In genomic region chr6:85642774-85643529, GRCh38 we compare ENCODE assay signal across 1 cellular context.
TF ChIP-seq lines count a peak whose summit lies in the region.

Gene SYNCRIP (minus strand): TSS chr6:85642886. CDS start chr6:85641439, 1,447 bp downstream.

TF ChIP-seq in K562, 482 proteins besides CTCF, POLR2A, EP300 and RAD21 (continued from another document and continues in another):
- no peak for TF ChIP-seq CUX1 (CRISPR knock-in tag; IDR thresholded peaks at IDR 0.05)
- TF ChIP-seq RFX1 (IDR thresholded peaks at IDR 0.05) = no peak
- TF ChIP-seq ZNF583 (CRISPR knock-in tag; IDR thresholded peaks at IDR 0.05) = no peak
- no peak for TF ChIP-seq TCFL5 (CRISPR knock-in tag; conservative IDR thresholded peaks at IDR 0.05)
- no peak for TF ChIP-seq ZNF133 (CRISPR knock-in tag; IDR thresholded peaks at IDR 0.05)
- TF ChIP-seq THAP7 (CRISPR knock-in tag; IDR thresholded peaks at IDR 0.05) = no peak
- no peak for TF ChIP-seq ZNF274 (IDR thresholded peaks at IDR 0.05; ENCODE audit: borderline replicate concordance, low read depth, low read length)
- no peak for TF ChIP-seq RFX5 (IDR thresholded peaks at IDR 0.05; ENCODE audit: low read depth, low read length)
- TF ChIP-seq HINFP (tag; conservative IDR thresholded peaks at IDR 0.05; ENCODE audit: low read depth) = no peak
- no peak for TF ChIP-seq STAG1 (CRISPR knock-in tag; IDR thresholded peaks at IDR 0.05; ENCODE audit: borderline replicate concordance)
- no peak for TF ChIP-seq KAT2B (IDR thresholded peaks at IDR 0.05; ENCODE audit: low read depth, low read length)
- TF ChIP-seq EZH2 (IDR thresholded peaks at IDR 0.05; ENCODE audit: borderline replicate concordance, low read depth, low read length) = no peak
- TF ChIP-seq ZNF766 (CRISPR knock-in tag; conservative IDR thresholded peaks at IDR 0.05) = peak; percentile 93
- no peak for TF ChIP-seq SMC3 (conservative IDR thresholded peaks at IDR 0.05; ENCODE audit: insufficient read depth, low read depth, low read length)
- TF ChIP-seq ZNF668 (CRISPR knock-in tag; IDR thresholded peaks at IDR 0.05) = no peak
- peak; percentile 64 to 70 for TF ChIP-seq NRF1 (conservative IDR thresholded peaks at IDR 0.05 in 1 of 2, IDR thresholded peaks at IDR 0.05 in 1 of 2)
- 0 out of 4 replicates have a peak, but pooled peaks of 1 of the 2 experiments have one; percentile 18 for TF ChIP-seq SRF (CRISPR knock-in tag; IDR thresholded peaks at IDR 0.05)
- TF ChIP-seq ZNF445 (CRISPR knock-in tag; IDR thresholded peaks at IDR 0.05; ENCODE audit: low read depth) = no peak
- TF ChIP-seq PHF21A (IDR thresholded peaks at IDR 0.05; ENCODE audit: borderline replicate concordance, low read depth) = peak; percentile 58; the same call in 1 of the 2 replicates
- TF ChIP-seq TBL1XR1 (IDR thresholded peaks at IDR 0.05; ENCODE audit: low read length in 2 of 2) = no peak; a peak in 1 of 4 replicates
- no peak for TF ChIP-seq BCL6 (CRISPR knock-in tag; IDR thresholded peaks at IDR 0.05)
- TF ChIP-seq SMAD1 (IDR thresholded peaks at IDR 0.05; ENCODE audit: low read depth, low read length, partially characterized antibody) = peak; percentile 45
- no peak for TF ChIP-seq ZC3H8 (IDR thresholded peaks at IDR 0.05)
- no peak for TF ChIP-seq DEAF1 (CRISPR knock-in tag; IDR thresholded peaks at IDR 0.05)
- TF ChIP-seq MLLT1 (IDR thresholded peaks at IDR 0.05) = peak; percentile 95 to 96
- no peak for TF ChIP-seq NFIX (CRISPR knock-in tag; IDR thresholded peaks at IDR 0.05; ENCODE audit: low read depth)
- TF ChIP-seq TAL1 (IDR thresholded peaks at IDR 0.05) = 0 out of 2 replicates have a peak, but pooled peaks have one; percentile 8
- TF ChIP-seq ZNF695 (CRISPR knock-in tag; IDR thresholded peaks at IDR 0.05) = no peak
- TF ChIP-seq STAT6 (CRISPR knock-in tag; IDR thresholded peaks at IDR 0.05) = no peak
- no peak for TF ChIP-seq ZHX1 (conservative IDR thresholded peaks at IDR 0.05; ENCODE audit: low read length)
- TF ChIP-seq GTF2F1 (IDR thresholded peaks at IDR 0.05; ENCODE audit: low read depth, low read length) = peak; percentile 36; the same call in 1 of the 2 replicates
- peak; percentile 77 to 87 for TF ChIP-seq MAZ (CRISPR knock-in tag; conservative IDR thresholded peaks at IDR 0.05 in 1 of 2, IDR thresholded peaks at IDR 0.05 in 1 of 2)
- no peak for TF ChIP-seq ZNF282 (CRISPR knock-in tag; IDR thresholded peaks at IDR 0.05)
- no peak; the same call in 1 of the 2 replicates for TF ChIP-seq USF1 (CRISPR knock-in tag; IDR thresholded peaks at IDR 0.05)
- no peak for TF ChIP-seq CBFB (CRISPR knock-in tag; IDR thresholded peaks at IDR 0.05)
- TF ChIP-seq ZNF551 (CRISPR knock-in tag; IDR thresholded peaks at IDR 0.05) = no peak
- TF ChIP-seq PTTG1 (tag; IDR thresholded peaks at IDR 0.05; ENCODE audit: low read depth) = no peak
- TF ChIP-seq SMARCA5 (IDR thresholded peaks at IDR 0.05) = peak; percentile 76; the same call in 1 of the 2 replicates
- TF ChIP-seq YY1 (IDR thresholded peaks at IDR 0.05; ENCODE audit: borderline replicate concordance in 1 of 3, control insufficient read depth in 1 of 3, extremely low read depth in 1 of 3, insufficient read depth in 3 of 3, insufficient read length in 1 of 3, insufficient replicate concordance in 2 of 3, low read depth in 1 of 3, low read length in 2 of 3) = peak; percentile 76 to 94 (median 94)
- 0 out of 2 replicates have a peak, but pooled peaks have one; percentile 25 for TF ChIP-seq E2F3 (CRISPR knock-in tag; IDR thresholded peaks at IDR 0.05)
- no peak; the same call in none of the 2 replicates for TF ChIP-seq BHLHE40 (IDR thresholded peaks at IDR 0.05; ENCODE audit: low read length)
- 0 out of 2 replicates have a peak, but pooled peaks have one; percentile 44 for TF ChIP-seq HDGF (IDR thresholded peaks at IDR 0.05)
- peak; percentile 68; the same call in 1 of the 2 replicates for TF ChIP-seq BCOR (IDR thresholded peaks at IDR 0.05)
- no peak for TF ChIP-seq ZFP30 (CRISPR knock-in tag; IDR thresholded peaks at IDR 0.05; ENCODE audit: borderline replicate concordance)
- TF ChIP-seq ZBTB33 (CRISPR knock-in tag; IDR thresholded peaks at IDR 0.05) = no peak
